Comparison of ENCODE assay signal across 8 cellular contexts in the genomic region with DNA sequence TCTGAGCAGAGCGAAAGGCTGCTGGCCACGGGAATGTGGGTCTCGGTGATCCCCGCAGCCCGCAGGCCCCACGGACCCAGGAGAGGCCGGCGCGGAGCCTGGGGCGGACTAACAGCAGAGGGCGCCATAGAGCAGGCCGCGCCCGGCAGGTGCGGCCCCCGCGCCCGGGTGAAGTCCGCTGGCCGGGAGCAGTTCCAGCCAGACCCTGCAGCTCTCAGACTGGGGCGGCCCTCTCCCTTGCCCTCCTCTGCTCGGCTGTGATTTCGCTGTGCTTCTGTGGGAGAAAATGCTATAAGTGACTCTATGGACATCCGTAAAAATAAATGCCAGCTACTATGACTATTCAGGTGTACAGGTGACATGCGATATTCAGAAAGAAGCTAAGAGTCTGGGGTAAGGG. TPM values are rescaled to one million over a fixed set of nuclear protein-coding genes. Genes with fewer than 3 reads are reported as not detected.
DNase-seq lines count a peak whose midpoint lies in the region; ATAC-seq, FAIRE-seq and TF ChIP-seq lines count a peak whose summit lies in the region.

No MANE protein-coding gene starts in this region.

- no peaks in the 10 kb centered on the region for H3K79me2 ChIP-seq in OCI-LY3 (ENCODE audit: low read length)

- peak overlapping the region; percentile 90 for H3K4me2 ChIP-seq in OCI-LY3 (ENCODE audit: low read length)

- peaks cover 11% of the 10 kb centered on the region for H3K4me1 Mint-ChIP-seq in activated T-cell treated with anti-CD3 and anti-CD28 coated beads, Interleukin-2, amount 50 U/mL, for 72 hours (ENCODE audit: low read depth)
- no peaks in the 10 kb centered on the region for H3K4me1 Mint-ChIP-seq in type B pancreatic cell (ENCODE audit: unreplicated experiment)

- H3K27ac Mint-ChIP-seq in activated T-cell treated with anti-CD3 and anti-CD28 coated beads, Interleukin-2, amount 50 U/mL, for 72 hours, result no peak overlapping the region
- H3K27ac Mint-ChIP-seq in type B pancreatic cell, result no peak overlapping the region

- H3K9me3 ChIP-seq in OCI-LY3 (ENCODE audit: insufficient read depth, low read length) (no peaks in the 10 kb centered on the region), pancreas (no peaks in the 10 kb centered on the region)

- ATAC-seq in activated T-cell treated with anti-CD3 and anti-CD28 coated beads, Interleukin-2, amount 50 U/mL, for 72 hours (replicated peaks in 1 of 2), result peak; percentile 77 to 89
- ATAC-seq in pancreas, result peak; percentile 75 to 91 (median 86)
- ATAC-seq in GM18858 (IDR thresholded peaks at IDR 0.05; ENCODE audit: unreplicated experiment), result no peak

- POLR2A ChIA-PET in HEK293T (lab: Yijun Ruan, JAX), result interaction anchor here (0.9 to 2.1 kb wide), 2 partner anchors 124 to 126 kb away, joined by 3 to 4 read pairs; no protein-coding TSS in a partner anchor

- TF ChIP-seq CTCF in OCI-LY3 (IDR thresholded peaks at IDR 0.05; ENCODE audit: low read depth, low read length), result peak; percentile 91
- TF ChIP-seq CTCF in fibroblast of the aortic adventitia (IDR thresholded peaks at IDR 0.05; ENCODE audit: insufficient read depth, low read length), result peak; percentile 72
- peak; percentile 92 to 97 (median 95) for TF ChIP-seq CTCF in pancreas (IDR thresholded peaks at IDR 0.05)
- peak; percentile 97 for TF ChIP-seq CTCF in type B pancreatic cell (conservative IDR thresholded peaks at IDR 0.05)

- H3K36me3 Mint-ChIP-seq in activated T-cell treated with anti-CD3 and anti-CD28 coated beads, Interleukin-2, amount 50 U/mL, for 72 hours (ENCODE audit: insufficient read depth in 2 of 2), result no peaks in the 10 kb centered on the region
- H3K36me3 Mint-ChIP-seq in type B pancreatic cell, result no peaks in the 10 kb centered on the region

- H3K4me3 Mint-ChIP-seq in activated T-cell treated with anti-CD3 and anti-CD28 coated beads, Interleukin-2, amount 50 U/mL, for 72 hours, result peak overlapping the region; percentile 50 to 58
- H3K4me3 Mint-ChIP-seq in type B pancreatic cell, result no peak overlapping the region

- H3K27me3 ChIP-seq in OCI-LY3 (ENCODE audit: low read depth, low read length), result 0 out of 2 replicates have a peak, but pooled peaks cover 4% of the 10 kb centered on the region
- no peaks in the 10 kb centered on the region for H3K27me3 ChIP-seq in pancreas

- DNase-seq in DMS53 treated with DMSO at 0.1 percent for 48 hours (lab: John Stamatoyannopoulos, UW; ENCODE audit: unreplicated experiment) (peak; percentile 24), HEK293T (ENCODE audit: extremely low spot score) (peak; percentile 84), fibroblast of the aortic adventitia (ENCODE audit: low read depth) (peak; percentile 6), pancreas (peak; percentile 43 to 94 (median 72)), type B pancreatic cell (ENCODE audit: extremely low spot score, unreplicated experiment) (peak; percentile 79)
- DNase-seq in activated T-cell treated with anti-CD3 and anti-CD28 coated beads, Interleukin-2, amount 50 U/mL, for 72 hours, result peak; percentile 65 to 77

- H3K36me3 ChIP-seq in OCI-LY3 (replicated peaks; ENCODE audit: low read depth, low read length) (no peaks in the 10 kb centered on the region), pancreas (no peaks in the 10 kb centered on the region)

- H3K9me3 Mint-ChIP-seq in activated T-cell treated with anti-CD3 and anti-CD28 coated beads, Interleukin-2, amount 50 U/mL, for 72 hours, result no peaks in the 10 kb centered on the region
- H3K9me3 Mint-ChIP-seq in type B pancreatic cell, result no peaks in the 10 kb centered on the region

- no peaks in the 10 kb centered on the region for H4K20me1 ChIP-seq in OCI-LY3 (ENCODE audit: insufficient read depth, low read length)

- CTCF ChIA-PET in HEK293T (lab: Yijun Ruan, JAX), result interaction anchor here (0.5 to 3.0 kb wide), 11 partner anchors 59 to 879 kb away, joined by 3 to 25 read pairs (median 3); no protein-coding TSS in a partner anchor

- peaks cover 82% of the 10 kb centered on the region for H3K27me3 Mint-ChIP-seq in activated T-cell treated with anti-CD3 and anti-CD28 coated beads, Interleukin-2, amount 50 U/mL, for 72 hours (ENCODE audit: low read depth)
- H3K27me3 Mint-ChIP-seq in type B pancreatic cell, result peaks cover 99% of the 10 kb centered on the region

- FAIRE-seq in pancreas (lab: Jason Lieb, UNC), result no peak

- H2AFZ ChIP-seq in OCI-LY3 (ENCODE audit: low read depth, low read length), result peak overlapping the region; percentile 88

- WGBS in pancreas, 2 donors, result 3 to 4% methylated on average over 24 to 25 of the region's 25 CpGs

- H3K27ac ChIP-seq in OCI-LY3 (ENCODE audit: low read length), result no peak overlapping the region
- no peak overlapping the region for H3K27ac ChIP-seq in pancreas

- H3K4me3 ChIP-seq in OCI-LY3 (ENCODE audit: low read length), result peak overlapping the region; percentile 78
- H3K4me3 ChIP-seq in fibroblast of the aortic adventitia (ENCODE audit: low read depth, low read length), result peak overlapping the region; percentile 17
- peak overlapping the region in 2 of 4 donors; percentile 11 to 28 for H3K4me3 ChIP-seq in pancreas

- H3K9ac ChIP-seq in OCI-LY3 (ENCODE audit: low read length), result peak overlapping the region; percentile 57

- intact Hi-C loops in pancreas (cut with DNase I), result loop anchor here in 1 of 3 donors (10.0 kb wide), 1 partner anchor 125 kb away; no protein-coding TSS in a partner anchor

- H3K4me1 ChIP-seq in OCI-LY3 (ENCODE audit: low read length) (peaks cover 10% of the 10 kb centered on the region), pancreas (peaks cover 0 to 4% (median 4%) of the 10 kb centered on the region in 3 donors)

TF ChIP-seq in HEK293T, 16 proteins besides CTCF, POLR2A, EP300 and RAD21:
- TF ChIP-seq NFRKB (IDR thresholded peaks at IDR 0.05) (no peak), HDGF (IDR thresholded peaks at IDR 0.05; ENCODE audit: borderline replicate concordance) (no peak), SUZ12 (IDR thresholded peaks at IDR 0.05) (no peak), TARDBP (IDR thresholded peaks at IDR 0.05) (no peak), BHLHE40 (IDR thresholded peaks at IDR 0.05; ENCODE audit: borderline replicate concordance) (no peak), ARNT (IDR thresholded peaks at IDR 0.05) (no peak), L3MBTL2 (conservative IDR thresholded peaks at IDR 0.05) (no peak), FOXM1 (IDR thresholded peaks at IDR 0.05; ENCODE audit: borderline replicate concordance) (no peak), CTBP1 (IDR thresholded peaks at IDR 0.05; ENCODE audit: borderline replicate concordance) (no peak)
- TF ChIP-seq, protein P1, sequence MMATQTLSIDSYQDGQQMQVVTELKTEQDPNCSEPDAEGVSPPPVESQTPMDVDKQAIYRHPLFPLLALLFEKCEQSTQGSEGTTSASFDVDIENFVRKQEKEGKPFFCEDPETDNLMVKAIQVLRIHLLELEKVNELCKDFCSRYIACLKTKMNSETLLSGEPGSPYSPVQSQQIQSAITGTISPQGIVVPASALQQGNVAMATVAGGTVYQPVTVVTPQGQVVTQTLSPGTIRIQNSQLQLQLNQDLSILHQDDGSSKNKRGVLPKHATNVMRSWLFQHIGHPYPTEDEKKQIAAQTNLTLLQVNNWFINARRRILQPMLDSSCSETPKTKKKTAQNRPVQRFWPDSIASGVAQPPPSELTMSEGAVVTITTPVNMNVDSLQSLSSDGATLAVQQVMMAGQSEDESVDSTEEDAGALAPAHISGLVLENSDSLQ (IDR thresholded peaks at IDR 0.05), result no peak

RNA-seq across cellular contexts. Expression of a gene that starts 37.7 kb away (rescaled TPM):
- total RNA-seq in activated T-cell treated with anti-CD3 and anti-CD28 coated beads, Interleukin-2, amount 50 U/mL, for 72 hours, result not detected
- not detected in 2 replicates for total RNA-seq in fibroblast of the aortic adventitia (ENCODE audit: low replicate concordance)
- not detected for total RNA-seq in pancreas
- not detected for polyA plus RNA-seq in pancreas
- total RNA-seq in type B pancreatic cell (ENCODE audit: low replicate concordance), result not detected in 2 replicates

Comparison
In these comparisons a context has a peak if more than half of its experiments do, and no peak if none do; other contexts are left out.
1. DNase-seq: peak in every context shown above with its lines; median percentile 84 in HEK293T; 79 in type B pancreatic cell; 72 in pancreas; 71 in activated T-cell treated with anti-CD3 and anti-CD28 coated beads, Interleukin-2, amount 50 U/mL, for 72 hours; 24 in DMS53 treated with DMSO at 0.1 percent for 48 hours; 6 in fibroblast of the aortic adventitia.